Comparison of ENCODE assay signal across 21 cellular contexts in genomic region chr3:113279686-113280085, GRCh38.
"Had no signal": no experiment of that assay in that cellular context is flagged by ENCODE, and none has a peak within 500 bp of the region (broad histone marks: within the 10 kb centered on the region; RNA-seq: fewer than 3 reads in every experiment).

No MANE protein-coding gene starts in this region.

- H3K9me3 ChIP-seq: stomach, suprapubic skin, tibial nerve had no signal

- H3K4me1 Mint-ChIP-seq: central memory CD8-positive, alpha-beta T cell had no signal

- H3K27ac Mint-ChIP-seq: activated CD8-positive, alpha-beta T cell treated with anti-CD3 and anti-CD28 coated beads, Interleukin-2, amount 10 ng/mL, durations not matched to agents 7 days and 5 days; activated naive CD8-positive, alpha-beta T cell treated with anti-CD3 and anti-CD28 coated beads for 36 hours; activated T-cell treated with anti-CD3 and anti-CD28 coated beads, Interleukin-2, amount 50 U/mL, for 24 hours; activated T-helper 2 cell treated with anti-CD3 and anti-CD28 coated beads, Interferon-gamma antibody, Interleukin-2, Interleukin-4, amounts not matched to agents 10 μg/mL and 5 μg/mL and 100 μg/mL, durations not matched to agents 14 hours and 24 hours and 36 hours had no signal

- H3K36me3 Mint-ChIP-seq: activated naive CD8-positive, alpha-beta T cell treated with anti-CD3 and anti-CD28 coated beads for 36 hours; stimulated activated memory B cell treated with anti-CD40 and anti-IgM and Interleukin-4, amounts not matched to agents 10 μg/mL and 1 μg/mL and 100 μg/mL, for 72 hours had no signal

- H3K27me3 ChIP-seq: stomach, suprapubic skin, tibial nerve had no signal

- H3K9me3 Mint-ChIP-seq: activated naive CD8-positive, alpha-beta T cell treated with anti-CD3 and anti-CD28 coated beads for 36 hours; activated T-cell treated with anti-CD3 and anti-CD28 coated beads, Interleukin-2, amount 50 U/mL, for 24 hours; activated T-helper 2 cell treated with anti-CD3 and anti-CD28 coated beads, Interferon-gamma antibody, Interleukin-2, Interleukin-4, amounts not matched to agents 10 μg/mL and 5 μg/mL and 100 μg/mL, durations not matched to agents 14 hours and 24 hours and 36 hours; central memory CD8-positive, alpha-beta T cell; nephron; stimulated activated memory B cell treated with anti-CD40 and anti-IgM and Interleukin-4, amounts not matched to agents 10 μg/mL and 1 μg/mL and 100 μg/mL, for 72 hours had no signal

- H3K27me3 Mint-ChIP-seq: activated naive CD8-positive, alpha-beta T cell treated with anti-CD3 and anti-CD28 coated beads for 36 hours; activated T-cell treated with anti-CD3 and anti-CD28 coated beads, Interleukin-2, amount 50 U/mL, for 24 hours; stimulated activated memory B cell treated with anti-CD40 and anti-IgM and Interleukin-4, amounts not matched to agents 10 μg/mL and 1 μg/mL and 100 μg/mL, for 72 hours had no signal

- H3K27ac ChIP-seq: stomach, suprapubic skin had no signal

- H3K4me3 ChIP-seq: stomach, suprapubic skin, tibial nerve had no signal

- H3K4me3 Mint-ChIP-seq: activated CD8-positive, alpha-beta T cell treated with anti-CD3 and anti-CD28 coated beads, Interleukin-2, amount 10 ng/mL, durations not matched to agents 7 days and 5 days; activated naive CD8-positive, alpha-beta T cell treated with anti-CD3 and anti-CD28 coated beads for 36 hours; activated T-cell treated with anti-CD3 and anti-CD28 coated beads, Interleukin-2, amount 50 U/mL, for 24 hours; central memory CD8-positive, alpha-beta T cell; nephron; stimulated activated memory B cell treated with anti-CD40 and anti-IgM and Interleukin-4, amounts not matched to agents 10 μg/mL and 1 μg/mL and 100 μg/mL, for 72 hours had no signal

- DNase-seq: activated CD4-positive, alpha-beta T cell treated with anti-CD3 and anti-CD28 coated beads, Interleukin-2, amount 50 U/mL, for 1 hour; activated CD8-positive, alpha-beta T cell treated with anti-CD3 and anti-CD28 coated beads, Interleukin-2, amount 10 ng/mL, durations not matched to agents 7 days and 5 days; activated naive CD4-positive, alpha-beta T cell; activated naive CD8-positive, alpha-beta T cell treated with anti-CD3 and anti-CD28 coated beads for 36 hours; activated T-cell treated with anti-CD3 and anti-CD28 coated beads, Interleukin-2, amount 50 U/mL, for 24 hours; effector memory CD4-positive, alpha-beta T cell; hippocampal formation; left cardiac atrium; occipital lobe; small intestine; stimulated activated CD4-positive, alpha-beta T cell treated with anti-CD3 and anti-CD28 coated beads, Interleukin-15, amount 100 ng/mL, for 24 hours; stomach had no signal

- ATAC-seq: activated CD4-positive, CD25-positive, alpha-beta regulatory T cell treated with anti-CD3 and anti-CD28 coated beads, Interleukin-2, amount 50 U/mL, for 24 hours; activated CD8-positive, alpha-beta T cell treated with anti-CD3 and anti-CD28 coated beads, Interleukin-2, amount 10 ng/mL, durations not matched to agents 7 days and 5 days; esophagus mucosa; left cardiac atrium; sciatic nerve; stimulated activated memory B cell treated with anti-CD40 and anti-IgM and Interleukin-4, amounts not matched to agents 10 μg/mL and 1 μg/mL and 100 μg/mL, for 72 hours had no signal
